Comparison of ENCODE assay signal across 9 cellular contexts in the genomic region with DNA sequence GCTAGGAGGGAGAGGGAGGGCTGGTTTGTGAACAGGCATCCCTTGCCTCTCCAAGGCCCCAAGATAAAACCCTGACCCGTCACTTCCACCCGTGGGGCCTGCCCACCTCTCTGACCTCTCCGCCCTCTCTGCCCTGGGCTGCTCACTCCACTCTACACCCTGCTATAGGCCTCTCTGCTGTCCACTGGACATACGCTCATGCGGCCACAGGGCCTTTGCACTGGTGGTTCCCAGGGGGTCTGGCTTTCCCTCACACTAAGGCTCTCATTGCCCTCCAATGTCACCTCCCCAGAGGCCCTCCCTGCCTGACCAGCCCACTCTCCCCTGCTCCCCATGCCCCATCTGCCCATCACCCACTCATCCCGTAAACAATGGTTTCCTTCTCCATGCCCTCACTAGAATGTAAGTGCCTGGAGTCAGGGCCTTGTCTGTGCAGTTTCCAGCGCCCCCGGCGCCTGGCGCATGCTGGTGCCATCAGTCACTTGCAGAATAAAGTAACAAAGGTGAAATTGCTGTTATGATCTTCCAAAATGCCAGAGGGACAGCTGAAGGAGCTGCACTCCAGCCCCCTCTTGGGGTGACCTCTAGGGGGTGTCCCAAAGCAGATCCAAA.
DNase-seq lines count a peak whose midpoint lies in the region; ATAC-seq and TF ChIP-seq lines count a peak whose summit lies in the region.
"Had no signal": no experiment of that assay in that cellular context is flagged by ENCODE, and none has a peak within 500 bp of the region (broad histone marks: within the 10 kb centered on the region; RNA-seq: fewer than 3 reads in every experiment).

No MANE protein-coding gene starts in this region.

- CTCF ChIA-PET in OCI-LY7 (lab: Charles Lee; ENCODE audit: unreplicated experiment), result no interaction called here

- H3K27me3 ChIP-seq in brain microvascular endothelial cell (replicated peaks) (no peaks in the 10 kb centered on the region), subcutaneous abdominal adipose tissue (ENCODE audit: control insufficient read depth in 5 of 5, insufficient read depth in 4 of 5, low read length in 5 of 5) (no peaks in the 10 kb centered on the region)

- no peak overlapping the region for H2AFZ ChIP-seq in OCI-LY7 (ENCODE audit: low read length)

- TF ChIP-seq CTCF in brain microvascular endothelial cell (IDR thresholded peaks at IDR 0.05; ENCODE audit: low read depth, low read length, missing control alignments) (peak; percentile 34), OCI-LY7 (conservative IDR thresholded peaks at IDR 0.05; ENCODE audit: low read length) (no peak)

- BruUV-seq in OCI-LY7 (replicated peaks; lab: Mats Ljungman, UMichigan), result no TSS peak

- H3K27ac ChIP-seq in brain microvascular endothelial cell (peak overlapping the region; percentile 88), subcutaneous abdominal adipose tissue (ENCODE audit: low read depth, low read length) (peak overlapping the region; percentile 90), OCI-LY7 (ENCODE audit: low read depth, low read length, poor library complexity, severe bottlenecking) (no peak overlapping the region)

- H3K9me3 ChIP-seq in subcutaneous abdominal adipose tissue (ENCODE audit: control insufficient read depth in 5 of 5, low read length in 5 of 5), result no peaks in the 10 kb centered on the region
- H3K9me3 ChIP-seq in OCI-LY7 (ENCODE audit: low read length), result no peaks in the 10 kb centered on the region

- in situ Hi-C loops in brain microvascular endothelial cell (cut with HindIII; ENCODE audit: low pct_ligation_motif_present, low sequenced_read_pairs), result no loop called here

- POLR2A ChIA-PET in OCI-LY7 (lab: Charles Lee), result no interaction called here

- DNase-seq in HT-29 (ENCODE audit: low spot score) (peak; percentile 19), brain microvascular endothelial cell (no peak), medulla oblongata (ENCODE audit: extremely low spot score) (peak; percentile 72), OCI-LY7 (ENCODE audit: low spot score) (no peak), germinal center (ENCODE audit: low spot score) (no peak)
- no peak for DNase-seq in activated CD4-positive, CD25-positive, alpha-beta regulatory T cell treated with anti-CD3 and anti-CD28 coated beads, Interleukin-2, amount 50 U/mL, for 72 hours
- DNase-seq: activated effector memory CD4-positive, alpha-beta T cell treated with anti-CD3 and anti-CD28 coated beads, Interleukin-2, amount 50 U/mL, for 16 hours had no signal

- no peak overlapping the region for H3K4me2 ChIP-seq in OCI-LY7 (ENCODE audit: low read length)

- H3K36me3 ChIP-seq in brain microvascular endothelial cell (replicated peaks), result peaks cover 83% of the 10 kb centered on the region
- H3K36me3 ChIP-seq in subcutaneous abdominal adipose tissue (ENCODE audit: control insufficient read depth in 5 of 5, insufficient read depth in 5 of 5, low read length in 5 of 5), result peaks cover 0 to 73% (median 34%) of the 10 kb centered on the region in 5 donors
- peaks cover 4% of the 10 kb centered on the region; the same call in 1 of the 2 replicates for H3K36me3 ChIP-seq in OCI-LY7 (ENCODE audit: insufficient read depth, low read length)

- peak overlapping the region in 3 of 5 donors; percentile 35 to 74 (median 45) for H3K9ac ChIP-seq in subcutaneous abdominal adipose tissue (ENCODE audit: low read length in 5 of 5)

- no peaks in the 10 kb centered on the region for H3K79me2 ChIP-seq in OCI-LY7 (ENCODE audit: insufficient read depth, low read depth, low read length)

- ATAC-seq in GM18498 (IDR thresholded peaks at IDR 0.05; ENCODE audit: unreplicated experiment), result no peak

- H3K9me2 ChIP-seq in OCI-LY7 (ENCODE audit: insufficient read depth, low read length), result no peaks in the 10 kb centered on the region

- intact Hi-C loops in OCI-LY7 (cut with micrococcal nuclease; ENCODE audit: unreplicated experiment), result no loop called here

- no peaks in the 10 kb centered on the region for H4K20me1 ChIP-seq in OCI-LY7 (ENCODE audit: insufficient read depth, low read length)

- no peak overlapping the region for H3K4me3 ChIP-seq in brain microvascular endothelial cell (ENCODE audit: low read depth, low read length)
- H3K4me3 ChIP-seq in subcutaneous abdominal adipose tissue (ENCODE audit: low read depth in 1 of 5, low read length in 5 of 5), result no peak overlapping the region
- H3K4me3 ChIP-seq in OCI-LY7 (ENCODE audit: low read depth, low read length, poor library complexity, severe bottlenecking), result no peak overlapping the region

- peaks cover 6 to 41% (median 38%) of the 10 kb centered on the region in 5 donors for H3K4me1 ChIP-seq in subcutaneous abdominal adipose tissue (ENCODE audit: control insufficient read depth in 5 of 5, insufficient read depth in 5 of 5, low read length in 5 of 5)
- H3K4me1 ChIP-seq in OCI-LY7 (ENCODE audit: insufficient read depth, low read length, poor library complexity, severe bottlenecking), result no peaks in the 10 kb centered on the region

Comparison
In these comparisons a context has a peak if more than half of its experiments do, and no peak if none do; other contexts are left out.
1. DNase-seq: peak in HT-29 (single experiment) and medulla oblongata (single experiment); none in brain microvascular endothelial cell (single experiment), OCI-LY7 (single experiment), germinal center (single experiment) and activated CD4-positive, CD25-positive, alpha-beta regulatory T cell treated with anti-CD3 and anti-CD28 coated beads, Interleukin-2, amount 50 U/mL, for 72 hours (single experiment).